Comparison of ENCODE assay signal across 10 cellular contexts in genomic region chr10:61752111-61753011, GRCh38.
DNase-seq lines count a peak whose midpoint lies in the region; ATAC-seq and TF ChIP-seq lines count a peak whose summit lies in the region.
"Had no signal": no experiment of that assay in that cellular context is flagged by ENCODE, and none has a peak within 500 bp of the region (broad histone marks: within the 10 kb centered on the region; RNA-seq: fewer than 3 reads in every experiment).

No MANE protein-coding gene starts in this region.

- H3K4me1 ChIP-seq in mesodermal cell (ENCODE audit: control insufficient read depth, insufficient read depth, low read length, poor library complexity, severe bottlenecking) (peaks cover 30% of the 10 kb centered on the region), endodermal cell (ENCODE audit: control insufficient read depth, insufficient read depth, low read length) (peaks cover 4% of the 10 kb centered on the region)

- no peak overlapping the region for H3K9ac ChIP-seq in endodermal cell (ENCODE audit: extremely low read depth, low read length, poor library complexity, severe bottlenecking)

- TF ChIP-seq CTCF in omental fat pad (IDR thresholded peaks at IDR 0.05): no peak
- TF ChIP-seq CTCF in endodermal cell (conservative IDR thresholded peaks at IDR 0.05): no peak

- H3K27ac ChIP-seq in mesodermal cell (ENCODE audit: low read depth, low read length, severe bottlenecking) (peak overlapping the region; percentile 34), endodermal cell (ENCODE audit: low read depth, low read length) (no peak overlapping the region)
- H3K27ac ChIP-seq: upper lobe of left lung had no signal

- no peaks in the 10 kb centered on the region for H3K36me3 ChIP-seq in mesodermal cell (ENCODE audit: control insufficient read depth, insufficient read depth, low read length)
- no peaks in the 10 kb centered on the region for H3K36me3 ChIP-seq in endodermal cell (ENCODE audit: control insufficient read depth, insufficient read depth, low read length)
- H3K36me3 ChIP-seq: upper lobe of left lung had no signal

- no peaks in the 10 kb centered on the region for H3K9me3 ChIP-seq in mesodermal cell (ENCODE audit: control insufficient read depth, low read length)
- no peaks in the 10 kb centered on the region for H3K9me3 ChIP-seq in endodermal cell (ENCODE audit: control insufficient read depth, low read length)
- H3K9me3 ChIP-seq: upper lobe of left lung had no signal

- H3K27me3 Mint-ChIP-seq in activated naive CD8-positive, alpha-beta T cell treated with anti-CD3 and anti-CD28 coated beads, Interleukin-2, amount 50 U/mL, for 24 hours: no peaks in the 10 kb centered on the region
- H3K27me3 Mint-ChIP-seq in endodermal cell (ENCODE audit: insufficient read depth): no peaks in the 10 kb centered on the region
- H3K27me3 Mint-ChIP-seq: dendritic cell treated with granulocyte-macrophage colony-stimulating factor and Interleukin-4, amounts not matched to agents 40 ng/mL and 50 ng/mL, for 4 days had no signal

- H3K27me3 ChIP-seq in endodermal cell (ENCODE audit: control insufficient read depth, insufficient read depth, low read length, poor library complexity, severe bottlenecking): no peaks in the 10 kb centered on the region
- H3K27me3 ChIP-seq: upper lobe of left lung had no signal

- peak overlapping the region; percentile 11 for H3K4me3 Mint-ChIP-seq in activated naive CD8-positive, alpha-beta T cell treated with anti-CD3 and anti-CD28 coated beads, Interleukin-2, amount 50 U/mL, for 24 hours
- no peak overlapping the region for H3K4me3 Mint-ChIP-seq in endodermal cell
- H3K4me3 Mint-ChIP-seq: dendritic cell treated with granulocyte-macrophage colony-stimulating factor and Interleukin-4, amounts not matched to agents 40 ng/mL and 50 ng/mL, for 4 days had no signal

- peak; percentile 45 for ATAC-seq in GM19023 (IDR thresholded peaks at IDR 0.05; ENCODE audit: unreplicated experiment)
- ATAC-seq in HG03469 (IDR thresholded peaks at IDR 0.05; ENCODE audit: unreplicated experiment): peak; percentile 55
- ATAC-seq in activated naive CD8-positive, alpha-beta T cell treated with anti-CD3 and anti-CD28 coated beads, Interleukin-2, amount 50 U/mL, for 24 hours: peak; percentile 63
- ATAC-seq in omental fat pad (ENCODE audit: low FRiP score): no peak

- peaks cover 24% of the 10 kb centered on the region for H3K4me1 Mint-ChIP-seq in activated naive CD8-positive, alpha-beta T cell treated with anti-CD3 and anti-CD28 coated beads, Interleukin-2, amount 50 U/mL, for 24 hours
- H3K4me1 Mint-ChIP-seq in endodermal cell: peaks cover 44% of the 10 kb centered on the region

- H3K9me3 Mint-ChIP-seq in activated naive CD8-positive, alpha-beta T cell treated with anti-CD3 and anti-CD28 coated beads, Interleukin-2, amount 50 U/mL, for 24 hours: no peaks in the 10 kb centered on the region
- no peaks in the 10 kb centered on the region for H3K9me3 Mint-ChIP-seq in endodermal cell
- H3K9me3 Mint-ChIP-seq: dendritic cell treated with granulocyte-macrophage colony-stimulating factor and Interleukin-4, amounts not matched to agents 40 ng/mL and 50 ng/mL, for 4 days had no signal

- H3K4me3 ChIP-seq in mesodermal cell (ENCODE audit: extremely low read depth, insufficient read depth, low read length, poor library complexity, severe bottlenecking): no peak overlapping the region
- no peak overlapping the region for H3K4me3 ChIP-seq in endodermal cell (ENCODE audit: low read length)
- H3K4me3 ChIP-seq: upper lobe of left lung had no signal

- no peaks in the 10 kb centered on the region for H3K36me3 Mint-ChIP-seq in activated naive CD8-positive, alpha-beta T cell treated with anti-CD3 and anti-CD28 coated beads, Interleukin-2, amount 50 U/mL, for 24 hours (ENCODE audit: low read depth)
- no peaks in the 10 kb centered on the region for H3K36me3 Mint-ChIP-seq in endodermal cell (ENCODE audit: low read depth)

- DNase-seq in A172 (ENCODE audit: low spot score) (peak; percentile 53), T1000 (lab: John Stamatoyannopoulos, UW) (no peak), omental fat pad (ENCODE audit: low spot score) (no peak), endodermal cell (no peak)
- no peak for DNase-seq in activated naive CD8-positive, alpha-beta T cell treated with anti-CD3 and anti-CD28 coated beads, Interleukin-2, amount 50 U/mL, for 24 hours

- 96% methylated on average over 3 of the region's 6 CpGs; no CpG with 5 or more reads in 1 of the 2 experiments for WGBS in mesodermal cell (ENCODE audit: insufficient coverage in 2 of 2), 2 experiments
- 82% methylated on average over 2 to 6 of the region's 6 CpGs for WGBS in endodermal cell (ENCODE audit: insufficient coverage in 1 of 2, insufficient read length in 1 of 2), 2 experiments

- peak overlapping the region; percentile 40 for H3K27ac Mint-ChIP-seq in activated naive CD8-positive, alpha-beta T cell treated with anti-CD3 and anti-CD28 coated beads, Interleukin-2, amount 50 U/mL, for 24 hours
- H3K27ac Mint-ChIP-seq in endodermal cell: no peak overlapping the region
- H3K27ac Mint-ChIP-seq: dendritic cell treated with granulocyte-macrophage colony-stimulating factor and Interleukin-4, amounts not matched to agents 40 ng/mL and 50 ng/mL, for 4 days had no signal
